ENCODE assay signal across 24 cellular contexts in genomic region chr9:1002678-1003077, GRCh38.
"Had no signal": no experiment of that assay in that cellular context is flagged by ENCODE, and none has a peak within 500 bp of the region (broad histone marks: within the 10 kb centered on the region; RNA-seq: fewer than 3 reads in every experiment).

No MANE protein-coding gene starts in this region.

- H3K4me3 ChIP-seq: gastrocnemius medialis, heart left ventricle, hepatocyte, left lung, neural progenitor cell, prostate gland, skin epidermis, spleen, testis, tibial nerve, upper lobe of left lung had no signal

- DNase-seq: cerebellar nuclear complex; cortex of kidney; effector memory CD8-positive, alpha-beta T cell; erythroblast; gastrocnemius medialis; heart left ventricle; left cardiac atrium; left lung; mesenchymal stem cell; midbrain; naive thymus-derived CD4-positive, alpha-beta T cell; right cardiac atrium; spleen; stimulated activated CD4-positive, alpha-beta T cell treated with anti-CD3 and anti-CD28 coated beads, Interleukin-4, amount 100 ng/mL, for 4 hours; stimulated activated naive CD4-positive, alpha-beta T cell; substantia nigra; testis; upper lobe of left lung had no signal

- ATAC-seq: effector memory CD8-positive, alpha-beta T cell; heart left ventricle; left cardiac atrium; left lung; naive thymus-derived CD4-positive, alpha-beta T cell; right cardiac atrium had no signal

- H3K4me3 Mint-ChIP-seq: effector memory CD8-positive, alpha-beta T cell; naive thymus-derived CD4-positive, alpha-beta T cell; nephron; neural progenitor cell had no signal

- H3K27ac Mint-ChIP-seq: effector memory CD8-positive, alpha-beta T cell; naive thymus-derived CD4-positive, alpha-beta T cell; nephron; neural progenitor cell had no signal

- H3K9me3 Mint-ChIP-seq: effector memory CD8-positive, alpha-beta T cell; nephron had no signal

- H3K36me3 Mint-ChIP-seq: naive thymus-derived CD4-positive, alpha-beta T cell; neural progenitor cell had no signal

- H3K4me1 Mint-ChIP-seq: neural progenitor cell had no signal
